In the genomic region with DNA sequence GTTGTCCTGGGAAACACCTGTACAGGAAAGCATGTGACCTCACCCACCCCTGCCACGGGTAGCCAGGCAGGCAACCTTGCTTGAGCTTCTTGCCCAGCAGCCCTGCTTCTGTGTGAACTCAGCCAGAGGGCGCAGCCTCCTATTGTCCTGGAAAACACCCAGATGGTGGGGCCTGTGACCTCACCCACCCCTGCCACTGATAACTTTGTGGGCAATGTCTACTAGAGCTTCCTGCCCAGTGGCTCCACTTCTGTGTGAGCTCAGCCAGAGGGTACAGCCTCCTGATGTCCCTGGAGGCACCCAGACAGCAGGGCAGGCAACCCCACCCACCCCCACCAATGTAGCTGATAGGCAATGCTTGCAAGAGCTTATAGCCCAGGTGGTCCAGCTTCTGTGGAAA, we compare ENCODE assay signal across 24 cellular contexts.
"Had no signal": no experiment of that assay in that cellular context is flagged by ENCODE, and none has a peak within 500 bp of the region (broad histone marks: within the 10 kb centered on the region; RNA-seq: fewer than 3 reads in every experiment).

No MANE protein-coding gene starts in this region.

- H3K27ac ChIP-seq: left ventricle myocardium inferior, pancreas, prostate gland, spleen, stomach, testis, thyroid gland, uterus had no signal

- H3K9me3 ChIP-seq: pancreas, prostate gland, spleen, stomach, testis, thyroid gland, uterus had no signal

- ATAC-seq: naive thymus-derived CD4-positive, alpha-beta T cell; pancreas; right cardiac atrium; sciatic nerve; stimulated activated naive CD8-positive, alpha-beta T cell treated with anti-CD3 and anti-CD28 coated beads, Interleukin-15, Interleukin-2, amounts not matched to agents 100 U/mL and 50 U/mL, for 24 hours had no signal

- H3K4me3 ChIP-seq: left ventricle myocardium inferior, lung, pancreas, prostate gland, spleen, stomach, testis, thyroid gland, uterus had no signal

- H3K27me3 ChIP-seq: pancreas, stomach, testis, thyroid gland, uterus had no signal

- H3K4me1 ChIP-seq: left ventricle myocardium inferior, pancreas, prostate gland, spleen, stomach, testis, thyroid gland, uterus had no signal

- H3K36me3 ChIP-seq: left ventricle myocardium inferior, pancreas, prostate gland, spleen, stomach, thyroid gland, uterus had no signal

- DNase-seq: hypothalamus; immature natural killer cell; kidney; left ventricle myocardium inferior; mesendoderm; naive thymus-derived CD4-positive, alpha-beta T cell; nucleus accumbens; retina; small intestine; spleen; stimulated activated CD4-positive, alpha-beta T cell treated with anti-CD3 and anti-CD28 coated beads, Interleukin-4, amount 100 ng/mL, for 24 hours; stimulated activated CD8-positive, alpha-beta memory T cell treated with anti-CD3 and anti-CD28 coated beads, Interleukin-4, amount 100 ng/mL, for 48 hours; stimulated activated naive B cell treated with anti-CD40 and anti-IgM and Interleukin-4, amounts not matched to agents 10 μg/mL and 1 μg/mL and 100 μg/mL, for 72 hours; stimulated activated naive CD8-positive, alpha-beta T cell treated with anti-CD3 and anti-CD28 coated beads, Interleukin-15, Interleukin-2, amounts not matched to agents 100 U/mL and 50 U/mL, for 24 hours; stomach; testis; thyroid gland; trophoblast cell; uterus had no signal
